ENCODE assay signal across 1 cellular context in the genomic region with DNA sequence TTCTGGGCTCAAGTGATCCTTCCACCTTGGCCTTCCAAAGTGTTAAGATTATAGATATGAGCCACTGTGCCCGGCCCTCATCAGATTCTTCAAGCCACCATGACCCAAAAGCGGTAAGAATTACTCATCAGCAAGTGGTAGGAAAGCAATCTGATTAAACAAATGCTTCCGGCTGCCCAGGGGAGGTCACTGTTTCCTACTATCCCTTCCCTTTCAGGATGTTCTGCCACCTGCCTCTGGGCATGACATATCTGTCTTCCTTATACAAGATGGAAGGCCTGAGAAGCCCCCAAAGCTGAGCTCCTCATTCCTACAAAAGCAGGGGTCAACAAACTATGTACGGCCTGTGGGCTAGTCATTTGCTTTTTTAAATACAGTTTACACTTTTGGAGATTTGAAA.
TF ChIP-seq lines count a peak whose summit lies in the region.

No MANE protein-coding gene starts in this region.

TF ChIP-seq in IMR-90, 13 proteins besides CTCF, POLR2A, EP300 and RAD21:
- TF ChIP-seq SMC3 (IDR thresholded peaks at IDR 0.05; ENCODE audit: low read depth, low read length): 0 out of 2 replicates have a peak, but pooled peaks have one; percentile 8
- no peak for TF ChIP-seq MAZ (IDR thresholded peaks at IDR 0.05; ENCODE audit: borderline replicate concordance, low read depth, low read length)
- TF ChIP-seq CHD1 (IDR thresholded peaks at IDR 0.05; ENCODE audit: low read depth, low read length): no peak
- no peak for TF ChIP-seq NFE2L2 (IDR thresholded peaks at IDR 0.05; ENCODE audit: low read depth, low read length)
- no peak for TF ChIP-seq RFX5 (IDR thresholded peaks at IDR 0.05; ENCODE audit: low read depth, low read length)
- TF ChIP-seq FOS (IDR thresholded peaks at IDR 0.05; ENCODE audit: low read depth, low read length): no peak
- no peak for TF ChIP-seq MXI1 (IDR thresholded peaks at IDR 0.05; ENCODE audit: borderline replicate concordance, low read depth, low read length)
TF ChIP-seq in IMR-90: peak in this region for 1.
